ENCODE assay signal across 11 cellular contexts in the genomic region with DNA sequence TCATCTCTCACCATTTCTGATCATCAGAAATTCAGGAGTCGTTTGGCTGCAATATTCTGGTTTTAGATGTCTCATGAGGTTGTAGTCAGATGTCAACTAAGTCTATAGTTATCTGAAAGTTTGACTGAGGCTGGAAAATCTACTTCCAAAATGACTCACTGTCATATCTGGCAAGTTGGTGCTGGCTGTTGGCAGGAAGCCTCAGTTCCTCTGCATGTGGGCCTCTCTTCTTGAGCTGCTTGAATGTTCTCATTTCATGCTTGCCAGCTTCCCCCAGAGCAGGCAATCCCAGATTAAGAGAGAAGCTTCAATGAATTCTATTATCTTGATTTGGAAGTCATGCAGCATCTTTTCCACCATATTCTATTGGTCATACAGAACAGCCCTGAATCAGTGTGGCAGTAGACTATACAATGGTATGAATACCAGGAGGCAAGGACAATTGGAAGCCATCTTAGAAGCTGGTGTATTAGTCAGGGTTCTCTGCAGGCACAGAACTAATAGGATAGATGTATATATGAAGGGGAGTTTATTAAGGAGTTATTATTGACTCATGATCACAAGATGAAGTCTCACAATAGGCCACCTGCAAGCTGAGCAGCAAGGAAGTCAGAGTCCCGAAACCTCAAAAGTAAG. TPM values are rescaled to one million over a fixed set of nuclear protein-coding genes. Genes with fewer than 3 reads are reported as not detected.
DNase-seq lines count a peak whose midpoint lies in the region; ATAC-seq, FAIRE-seq and TF ChIP-seq lines count a peak whose summit lies in the region.
"Had no signal": no experiment of that assay in that cellular context is flagged by ENCODE, and none has a peak within 500 bp of the region (broad histone marks: within the 10 kb centered on the region; RNA-seq: fewer than 3 reads in every experiment).

No MANE protein-coding gene starts in this region.

- H2AFZ ChIP-seq in fibroblast of lung (ENCODE audit: low read length), result no peak overlapping the region

- H3K36me3 ChIP-seq in A673 (ENCODE audit: insufficient read depth, low read length, poor library complexity, severe bottlenecking) (no peaks in the 10 kb centered on the region), RWPE2 (ENCODE audit: low read depth) (no peaks in the 10 kb centered on the region), fibroblast of lung (ENCODE audit: control insufficient read depth, insufficient read depth, low read length) (no peaks in the 10 kb centered on the region)

- H3K4me2 ChIP-seq in fibroblast of lung (ENCODE audit: extremely low read depth, insufficient read depth, low read length), result no peak overlapping the region

- BruUV-seq in A673 (replicated peaks; lab: Mats Ljungman, UMichigan), result no TSS peak

- H3K4me3 ChIP-seq in A673 (ENCODE audit: low read depth, low read length, poor library complexity, severe bottlenecking) (no peak overlapping the region), RWPE2 (ENCODE audit: severe bottlenecking) (no peak overlapping the region), fibroblast of lung (replicated peaks in 1 of 4; ENCODE audit: control extremely low read depth in 1 of 4, insufficient read depth in 1 of 4, low read depth in 3 of 4, low read length in 4 of 4) (no peak overlapping the region)
- H3K4me3 ChIP-seq: lung had no signal

- H3K79me2 ChIP-seq in fibroblast of lung (ENCODE audit: control insufficient read depth, insufficient read depth, low read length), result no peaks in the 10 kb centered on the region

- no peaks in the 10 kb centered on the region for H3K4me1 Mint-ChIP-seq in type B pancreatic cell (ENCODE audit: unreplicated experiment)

- peak; percentile 73 for ATAC-seq in GM18909 (IDR thresholded peaks at IDR 0.05; ENCODE audit: poor library complexity, unreplicated experiment)
- ATAC-seq in RWPE2 (ENCODE audit: low read depth), result peak; percentile 44; the same call in 2 of the 3 replicates

- no peak overlapping the region for H3K9ac ChIP-seq in fibroblast of lung (ENCODE audit: insufficient read depth, low read length)

- H3K9me3 ChIP-seq in A673 (ENCODE audit: low read depth, low read length, poor library complexity, severe bottlenecking), result no peaks in the 10 kb centered on the region
- no peaks in the 10 kb centered on the region for H3K9me3 ChIP-seq in RWPE2 (ENCODE audit: severe bottlenecking)
- no peaks in the 10 kb centered on the region for H3K9me3 ChIP-seq in fibroblast of lung (ENCODE audit: control insufficient read depth, insufficient read depth, low read depth, low read length)

- DNase-seq in A673 (ENCODE audit: low spot score), result peak; percentile 82
- DNase-seq in RWPE2 (ENCODE audit: low spot score), result no peak
- peak; percentile 79 to 80 for DNase-seq in fibroblast of lung (ENCODE audit: low read depth in 2 of 2)
- no peak for DNase-seq in type B pancreatic cell (ENCODE audit: extremely low spot score, unreplicated experiment)
- DNase-seq in DMS153 treated with DMSO at 0.1 percent for 48 hours (lab: John Stamatoyannopoulos, UW; ENCODE audit: unreplicated experiment), result no peak
- DNase-seq in NCI-H2196 treated with DMSO at 0.1 percent for 48 hours (lab: John Stamatoyannopoulos, UW; ENCODE audit: unreplicated experiment), result no peak
- DNase-seq in HTR-8/SVneo (ENCODE audit: insufficient read length, low spot score), result no peak
- DNase-seq: Calu3, KG1 had no signal

- no peaks in the 10 kb centered on the region for H3K9me3 Mint-ChIP-seq in type B pancreatic cell

- peaks cover 31% of the 10 kb centered on the region for H3K4me1 ChIP-seq in A673 (ENCODE audit: insufficient read depth, low read length, poor library complexity, severe bottlenecking)
- peaks cover 3% of the 10 kb centered on the region for H3K4me1 ChIP-seq in RWPE2 (ENCODE audit: insufficient read depth, poor library complexity, severe bottlenecking)
- H3K4me1 ChIP-seq in fibroblast of lung (ENCODE audit: control insufficient read depth, extremely low read depth, insufficient read depth, low read length), result no peaks in the 10 kb centered on the region

- intact Hi-C loops in A673 (cut with micrococcal nuclease; ENCODE audit: unreplicated experiment), result no loop called here

- CTCF ChIA-PET in A673 (lab: Charles Lee), result interaction anchor here (0.6 to 1.0 kb wide), 2 partner anchors 37 to 72 kb away, joined by 3 read pairs; no protein-coding TSS in a partner anchor

- no peaks in the 10 kb centered on the region for H3K36me3 Mint-ChIP-seq in type B pancreatic cell

- no peak for FAIRE-seq in HTR-8/SVneo (lab: Jason Lieb, UNC)

- POLR2A ChIA-PET in A673 (lab: Charles Lee; ENCODE audit: low non-redundant PET), result interaction anchor here (0.7 kb wide), 1 partner anchor 35 kb away, joined by 4 read pairs; no protein-coding TSS in a partner anchor

- no peaks in the 10 kb centered on the region for H3K27me3 Mint-ChIP-seq in type B pancreatic cell

- H3K27me3 ChIP-seq in A673 (replicated peaks; ENCODE audit: insufficient read depth, low read depth, low read length, poor library complexity), result no peaks in the 10 kb centered on the region
- no peaks in the 10 kb centered on the region for H3K27me3 ChIP-seq in RWPE2 (ENCODE audit: insufficient read depth, poor library complexity, severe bottlenecking)
- H3K27me3 ChIP-seq in fibroblast of lung (ENCODE audit: control insufficient read depth, insufficient read depth, low read length), result no peaks in the 10 kb centered on the region

- H4K20me1 ChIP-seq in fibroblast of lung (ENCODE audit: control insufficient read depth, extremely low read depth, insufficient read depth, low read length), result no peaks in the 10 kb centered on the region

- no peak overlapping the region for H3K27ac Mint-ChIP-seq in type B pancreatic cell

- no peak overlapping the region for H3K4me3 Mint-ChIP-seq in type B pancreatic cell

- H3K27ac ChIP-seq in A673 (ENCODE audit: low read depth, low read length, poor library complexity, severe bottlenecking), result peak overlapping the region; percentile 60
- H3K27ac ChIP-seq in RWPE2 (ENCODE audit: poor library complexity, severe bottlenecking), result no peak overlapping the region
- H3K27ac ChIP-seq in fibroblast of lung (ENCODE audit: insufficient read depth, low read length), result no peak overlapping the region

- no peak for TF ChIP-seq CTCF in A673 (conservative IDR thresholded peaks at IDR 0.05; ENCODE audit: low read depth, low read length)
- TF ChIP-seq CTCF in RWPE2 (IDR thresholded peaks at IDR 0.05; ENCODE audit: poor library complexity, severe bottlenecking), result no peak
- TF ChIP-seq CTCF in fibroblast of lung (conservative IDR thresholded peaks at IDR 0.05 in 1 of 2, IDR thresholded peaks at IDR 0.05 in 1 of 2; ENCODE audit: low read depth in 1 of 2, low read length in 2 of 2), result no peak
- TF ChIP-seq CTCF in type B pancreatic cell (conservative IDR thresholded peaks at IDR 0.05), result no peak

RNA-seq across cellular contexts. Expression of gene ELF2, which starts 46.8 kb away (rescaled TPM):
- total RNA-seq in A673 (2021) (42.4 and 46.1 TPM in 2 replicates), fibroblast of lung (42.6 and 51.4 TPM in 2 replicates), type B pancreatic cell (ENCODE audit: low replicate concordance) (41.8 and 42.1 TPM in 2 replicates)
- 21.9 and 31.2 TPM in 2 replicates for polyA plus RNA-seq in fibroblast of lung
- polyA plus RNA-seq in fibroblast of lung (2012), result 13.7 and 19.2 TPM in 2 replicates
- polyA minus RNA-seq in fibroblast of lung (ENCODE audit: low replicate concordance), result 8.1 and 9.5 TPM in 2 replicates

RNA-seq across cellular contexts. Expression of gene MGARP, which starts 56.2 kb away (rescaled TPM):
- total RNA-seq in A673 (2021), result 6.0 and 6.9 TPM in 2 replicates
- 12.3 and 15.2 TPM in 2 replicates for total RNA-seq in fibroblast of lung
- 18.2 and 18.8 TPM in 2 replicates for polyA plus RNA-seq in fibroblast of lung
- 12.3 and 13.1 TPM in 2 replicates for polyA plus RNA-seq in fibroblast of lung (2012)
- polyA minus RNA-seq in fibroblast of lung (ENCODE audit: low replicate concordance), result 0.48 TPM in 1 of 2 replicates, not detected in the other
- 1.3 and 1.7 TPM in 2 replicates for total RNA-seq in type B pancreatic cell (ENCODE audit: low replicate concordance)
- total RNA-seq: Calu3 had no signal

Comparison
In these comparisons a context has a peak if more than half of its experiments do, and no peak if none do; other contexts are left out.
1. DNase-seq: peak in A673 (single experiment) and fibroblast of lung (2 of 2); none in RWPE2 (single experiment), type B pancreatic cell (single experiment), DMS153 treated with DMSO at 0.1 percent for 48 hours (single experiment), NCI-H2196 treated with DMSO at 0.1 percent for 48 hours (single experiment) and HTR-8/SVneo (single experiment).